ENCODE assay signal across 28 cellular contexts in genomic region chr1:53716150-53716549, GRCh38. TPM values are rescaled to one million over a fixed set of nuclear protein-coding genes. Genes with fewer than 3 reads are reported as not detected.
"Had no signal": no experiment of that assay in that cellular context is flagged by ENCODE, and none has a peak within 500 bp of the region (broad histone marks: within the 10 kb centered on the region; RNA-seq: fewer than 3 reads in every experiment).

No MANE protein-coding gene starts in this region.

- H3K4me1 ChIP-seq: heart right ventricle, lower lobe of right lung, pancreas, prostate gland, spleen, suprapubic skin, tibial nerve, uterus had no signal

- H3K4me1 Mint-ChIP-seq: mesothelial cell of epicardium; natural killer cell; stimulated activated effector memory CD8-positive, alpha-beta T cell treated with anti-CD3 and anti-CD28 coated beads, Interleukin-12 subunit alpha, Interleukin-12 subunit beta, amount 100 ng/mL, for 72 hours had no signal

- H3K4me3 Mint-ChIP-seq: mesothelial cell of epicardium; naive B cell; natural killer cell; nephron progenitor cell; stimulated activated effector memory CD8-positive, alpha-beta T cell treated with anti-CD3 and anti-CD28 coated beads, Interleukin-12 subunit alpha, Interleukin-12 subunit beta, amount 100 ng/mL, for 72 hours; stimulated activated naive CD8-positive, alpha-beta T cell treated with anti-CD3 and anti-CD28 coated beads, Interleukin-15, Interleukin-2, amounts not matched to agents 100 ng/mL and 50 ng/mL, for 24 hours; type B pancreatic cell had no signal

- ATAC-seq: lower lobe of right lung, sciatic nerve had no signal

- H3K36me3 ChIP-seq: heart right ventricle, lower lobe of right lung, pancreas, prostate gland, spleen, suprapubic skin, thoracic aorta, tibial nerve, uterus had no signal

- H2AFZ ChIP-seq: hepatocyte had no signal

- H3K9me3 Mint-ChIP-seq: naive B cell; natural killer cell; nephron progenitor cell; stimulated activated effector memory CD8-positive, alpha-beta T cell treated with anti-CD3 and anti-CD28 coated beads, Interleukin-12 subunit alpha, Interleukin-12 subunit beta, amount 100 ng/mL, for 72 hours; stimulated activated naive CD8-positive, alpha-beta T cell treated with anti-CD3 and anti-CD28 coated beads, Interleukin-15, Interleukin-2, amounts not matched to agents 100 ng/mL and 50 ng/mL, for 24 hours; type B pancreatic cell had no signal

- DNase-seq: heart right ventricle; kidney glomerular epithelial cell; left cardiac atrium; lower lobe of right lung; mammary epithelial cell; naive B cell; natural killer cell; pancreas; right cardiac atrium; spleen; stimulated activated CD4-positive, alpha-beta T cell treated with anti-CD3 and anti-CD28 coated beads, Interleukin-4, amount 100 ng/mL, for 24 hours; stimulated activated naive CD4-positive, alpha-beta T cell; uterus had no signal

- H3K27me3 ChIP-seq: hepatocyte, pancreas, uterus had no signal

- FAIRE-seq: keratinocyte, pancreas had no signal

- H3K79me2 ChIP-seq: hepatocyte had no signal

- H3K27ac Mint-ChIP-seq: mesothelial cell of epicardium; naive B cell; natural killer cell; nephron progenitor cell; stimulated activated effector memory CD8-positive, alpha-beta T cell treated with anti-CD3 and anti-CD28 coated beads, Interleukin-12 subunit alpha, Interleukin-12 subunit beta, amount 100 ng/mL, for 72 hours; stimulated activated naive CD8-positive, alpha-beta T cell treated with anti-CD3 and anti-CD28 coated beads, Interleukin-15, Interleukin-2, amounts not matched to agents 100 ng/mL and 50 ng/mL, for 24 hours; type B pancreatic cell had no signal

- H3K4me2 ChIP-seq: hepatocyte had no signal

- H3K27me3 Mint-ChIP-seq: stimulated activated naive CD8-positive, alpha-beta T cell treated with anti-CD3 and anti-CD28 coated beads, Interleukin-15, Interleukin-2, amounts not matched to agents 100 ng/mL and 50 ng/mL, for 24 hours had no signal

- H3K4me3 ChIP-seq: heart right ventricle, hepatocyte, lower lobe of right lung, pancreas, prostate gland, skin epidermis, spleen, suprapubic skin, thoracic aorta, tibial nerve, uterus had no signal

- H3K27ac ChIP-seq: heart right ventricle, hepatocyte, lower lobe of right lung, pancreas, prostate gland, skin epidermis, spleen, suprapubic skin, thoracic aorta, tibial nerve, uterus had no signal

- H3K36me3 Mint-ChIP-seq: mesothelial cell of epicardium; naive B cell; natural killer cell; stimulated activated effector memory CD8-positive, alpha-beta T cell treated with anti-CD3 and anti-CD28 coated beads, Interleukin-12 subunit alpha, Interleukin-12 subunit beta, amount 100 ng/mL, for 72 hours; type B pancreatic cell had no signal

- H3K9me3 ChIP-seq: heart right ventricle, lower lobe of right lung, pancreas, prostate gland, spleen, suprapubic skin, thoracic aorta, tibial nerve, uterus had no signal

RNA-seq across cellular contexts. Expression of gene GLIS1, which starts 22.8 kb away (rescaled TPM):
- total RNA-seq: left lobe of liver, lower lobe of right lung, mammary epithelial cell, mononuclear cell, natural killer cell had no signal
- polyA plus RNA-seq: keratinocyte, mammary epithelial cell had no signal
